Comparison of ENCODE assay signal across 9 cellular contexts in the genomic region with DNA sequence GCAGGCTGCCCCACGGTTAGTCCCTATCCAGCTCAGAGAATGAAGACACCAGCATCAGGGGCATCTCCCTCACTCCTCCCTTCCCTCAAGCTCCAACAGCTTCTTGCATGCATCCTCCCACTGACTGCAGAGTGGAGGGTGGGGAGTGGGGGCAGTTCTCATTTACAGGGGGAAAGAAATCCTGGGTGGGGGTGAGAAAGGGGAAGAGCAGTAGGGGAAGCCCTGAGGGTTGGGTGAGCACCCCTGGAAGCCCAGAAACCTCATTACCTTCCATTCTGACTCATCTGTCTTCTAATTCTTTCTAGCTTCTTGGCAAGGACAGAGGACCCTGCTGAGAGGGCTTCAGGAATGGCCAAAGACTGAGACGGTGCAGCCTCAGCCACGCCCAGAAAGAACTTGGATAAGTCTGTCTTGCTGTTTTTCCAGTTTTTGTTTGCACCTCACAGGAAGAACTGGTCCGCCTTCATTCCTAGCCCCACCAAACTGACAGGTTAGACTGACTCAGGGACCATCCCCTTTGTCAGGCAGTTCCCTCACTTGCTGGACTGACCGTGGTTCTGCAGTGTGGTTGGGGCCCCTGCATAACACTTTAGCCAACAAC. TPM values are rescaled to one million over a fixed set of nuclear protein-coding genes. Genes with fewer than 3 reads are reported as not detected.
A peak's percentile ranks its signal among the peaks of the same experiment; 100 is the strongest.
DNase-seq lines count a peak whose midpoint lies in the region; ATAC-seq and TF ChIP-seq lines count a peak whose summit lies in the region.
"Had no signal": no experiment of that assay in that cellular context is flagged by ENCODE, and none has a peak within 500 bp of the region (broad histone marks: within the 10 kb centered on the region; RNA-seq: fewer than 3 reads in every experiment).

No MANE protein-coding gene starts in this region.

- TF ChIP-seq CTCF in HEK293 (tag by site-specific recombination; IDR thresholded peaks at IDR 0.05) (no peak), nephron progenitor cell (IDR thresholded peaks at IDR 0.05) (no peak)

- H3K9me3 ChIP-seq in HEK293 (ENCODE audit: control insufficient read depth, insufficient read depth, low read depth, low read length): no peaks in the 10 kb centered on the region
- H3K9me3 ChIP-seq: Peyer's patch had no signal

- no peak overlapping the region for H3K4me3 Mint-ChIP-seq in nephron progenitor cell

- H3K36me3 ChIP-seq in HEK293 (ENCODE audit: control insufficient read depth in 2 of 2, insufficient read depth in 1 of 2, low read length in 2 of 2): no peaks in the 10 kb centered on the region
- H3K36me3 ChIP-seq: Peyer's patch had no signal

- H3K9me3 Mint-ChIP-seq in nephron progenitor cell: no peaks in the 10 kb centered on the region

- DNase-seq in SIG-M5 (lab: John Stamatoyannopoulos, UW) (peak; percentile 18), nephron progenitor cell (no peak), C1 segment of cervical spinal cord (lab: John Stamatoyannopoulos, UW) (no peak), H4 (ENCODE audit: low spot score) (no peak), activated gamma-delta T cell (lab: John Stamatoyannopoulos, UW) (no peak)
- no peak for DNase-seq in activated CD4-positive, alpha-beta T cell treated with anti-CD3 and anti-CD28 coated beads for 4 hours

- H3K36me3 Mint-ChIP-seq in nephron progenitor cell (ENCODE audit: low read depth): no peaks in the 10 kb centered on the region

- CTCF ChIA-PET in HEK293 (lab: Yijun Ruan, JAX): interaction anchor here (0.5 to 9.8 kb wide), 10 partner anchors 14 to 515 kb away, joined by 3 to 208 read pairs (median 4); no protein-coding TSS in a partner anchor

- H3K27ac Mint-ChIP-seq in nephron progenitor cell: peak overlapping the region; percentile 22

- H3K27me3 Mint-ChIP-seq in nephron progenitor cell (ENCODE audit: low read depth, poor library complexity): peaks cover 20% of the 10 kb centered on the region

- H3K27ac ChIP-seq in HEK293 (ENCODE audit: extremely low read depth, low read depth, low read length): no peak overlapping the region
- H3K27ac ChIP-seq: Peyer's patch had no signal

- peaks cover 2% of the 10 kb centered on the region; the same call in 1 of the 2 replicates for H3K4me1 ChIP-seq in HEK293 (ENCODE audit: control insufficient read depth, insufficient read depth, low read length)

- no peak overlapping the region for H3K4me3 ChIP-seq in HEK293 (ENCODE audit: low read depth, low read length)
- H3K4me3 ChIP-seq: Peyer's patch had no signal

- peak; percentile 67 for ATAC-seq in GM18502 (IDR thresholded peaks at IDR 0.05; ENCODE audit: poor library complexity, unreplicated experiment)

- H3K4me1 Mint-ChIP-seq in nephron progenitor cell: peaks cover 23% of the 10 kb centered on the region

- POLR2A ChIA-PET in HEK293 (lab: Yijun Ruan, JAX): interaction anchor here (0.9 to 1.3 kb wide), 2 partner anchors 53 to 358 kb away, joined by 3 to 12 read pairs; a partner anchor contains a TSS

TF ChIP-seq in HEK293, 187 proteins besides CTCF, POLR2A, EP300 and RAD21 (continues in another document):
- TF ChIP-seq OSR2 (tag by site-specific recombination; IDR thresholded peaks at IDR 0.05): 0 out of 2 replicates have a peak, but pooled peaks have one; percentile 21
- TF ChIP-seq MZF1 (tag by site-specific recombination; IDR thresholded peaks at IDR 0.05; ENCODE audit: borderline replicate concordance): no peak
- no peak for TF ChIP-seq ZXDB (tag by site-specific recombination; IDR thresholded peaks at IDR 0.05)
- TF ChIP-seq, protein P1, sequence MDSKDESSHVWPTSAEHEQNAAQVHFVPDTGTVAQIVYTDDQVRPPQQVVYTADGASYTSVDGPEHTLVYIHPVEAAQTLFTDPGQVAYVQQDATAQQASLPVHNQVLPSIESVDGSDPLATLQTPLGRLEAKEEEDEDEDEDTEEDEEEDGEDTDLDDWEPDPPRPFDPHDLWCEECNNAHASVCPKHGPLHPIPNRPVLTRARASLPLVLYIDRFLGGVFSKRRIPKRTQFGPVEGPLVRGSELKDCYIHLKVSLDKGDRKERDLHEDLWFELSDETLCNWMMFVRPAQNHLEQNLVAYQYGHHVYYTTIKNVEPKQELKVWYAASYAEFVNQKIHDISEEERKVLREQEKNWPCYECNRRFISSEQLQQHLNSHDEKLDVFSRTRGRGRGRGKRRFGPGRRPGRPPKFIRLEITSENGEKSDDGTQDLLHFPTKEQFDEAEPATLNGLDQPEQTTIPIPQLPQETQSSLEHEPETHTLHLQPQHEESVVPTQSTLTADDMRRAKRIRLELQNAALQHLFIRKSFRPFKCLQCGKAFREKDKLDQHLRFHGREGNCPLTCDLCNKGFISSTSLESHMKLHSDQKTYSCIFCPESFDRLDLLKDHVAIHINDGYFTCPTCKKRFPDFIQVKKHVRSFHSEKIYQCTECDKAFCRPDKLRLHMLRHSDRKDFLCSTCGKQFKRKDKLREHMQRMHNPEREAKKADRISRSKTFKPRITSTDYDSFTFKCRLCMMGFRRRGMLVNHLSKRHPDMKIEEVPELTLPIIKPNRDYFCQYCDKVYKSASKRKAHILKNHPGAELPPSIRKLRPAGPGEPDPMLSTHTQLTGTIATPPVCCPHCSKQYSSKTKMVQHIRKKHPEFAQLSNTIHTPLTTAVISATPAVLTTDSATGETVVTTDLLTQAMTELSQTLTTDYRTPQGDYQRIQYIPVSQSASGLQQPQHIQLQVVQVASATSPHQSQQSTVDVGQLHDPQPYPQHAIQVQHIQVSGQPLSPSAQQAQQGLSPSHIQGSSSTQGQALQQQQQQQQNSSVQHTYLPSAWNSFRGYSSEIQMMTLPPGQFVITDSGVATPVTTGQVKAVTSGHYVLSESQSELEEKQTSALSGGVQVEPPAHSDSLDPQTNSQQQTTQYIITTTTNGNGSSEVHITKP (tag by site-specific recombination; IDR thresholded peaks at IDR 0.05): peak; percentile 65
- TF ChIP-seq ZIC2 (tag by site-specific recombination; IDR thresholded peaks at IDR 0.05): peak; percentile 46; the same call in 1 of the 2 replicates
- TF ChIP-seq, protein P2, sequence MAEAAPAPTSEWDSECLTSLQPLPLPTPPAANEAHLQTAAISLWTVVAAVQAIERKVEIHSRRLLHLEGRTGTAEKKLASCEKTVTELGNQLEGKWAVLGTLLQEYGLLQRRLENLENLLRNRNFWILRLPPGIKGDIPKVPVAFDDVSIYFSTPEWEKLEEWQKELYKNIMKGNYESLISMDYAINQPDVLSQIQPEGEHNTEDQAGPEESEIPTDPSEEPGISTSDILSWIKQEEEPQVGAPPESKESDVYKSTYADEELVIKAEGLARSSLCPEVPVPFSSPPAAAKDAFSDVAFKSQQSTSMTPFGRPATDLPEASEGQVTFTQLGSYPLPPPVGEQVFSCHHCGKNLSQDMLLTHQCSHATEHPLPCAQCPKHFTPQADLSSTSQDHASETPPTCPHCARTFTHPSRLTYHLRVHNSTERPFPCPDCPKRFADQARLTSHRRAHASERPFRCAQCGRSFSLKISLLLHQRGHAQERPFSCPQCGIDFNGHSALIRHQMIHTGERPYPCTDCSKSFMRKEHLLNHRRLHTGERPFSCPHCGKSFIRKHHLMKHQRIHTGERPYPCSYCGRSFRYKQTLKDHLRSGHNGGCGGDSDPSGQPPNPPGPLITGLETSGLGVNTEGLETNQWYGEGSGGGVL (tag by site-specific recombination; IDR thresholded peaks at IDR 0.05): peak; percentile 91
- no peak for TF ChIP-seq ZNF664 (tag by site-specific recombination; IDR thresholded peaks at IDR 0.05)
- TF ChIP-seq ZFHX2 (tag by site-specific recombination; conservative IDR thresholded peaks at IDR 0.05): peak; percentile 35
- 0 out of 2 replicates have a peak, but pooled peaks have one; percentile 15 for TF ChIP-seq EGR2 (tag by site-specific recombination; IDR thresholded peaks at IDR 0.05; ENCODE audit: low read depth)
- no peak for TF ChIP-seq ZNF114 (tag by site-specific recombination; IDR thresholded peaks at IDR 0.05)
- TF ChIP-seq, protein P3, sequence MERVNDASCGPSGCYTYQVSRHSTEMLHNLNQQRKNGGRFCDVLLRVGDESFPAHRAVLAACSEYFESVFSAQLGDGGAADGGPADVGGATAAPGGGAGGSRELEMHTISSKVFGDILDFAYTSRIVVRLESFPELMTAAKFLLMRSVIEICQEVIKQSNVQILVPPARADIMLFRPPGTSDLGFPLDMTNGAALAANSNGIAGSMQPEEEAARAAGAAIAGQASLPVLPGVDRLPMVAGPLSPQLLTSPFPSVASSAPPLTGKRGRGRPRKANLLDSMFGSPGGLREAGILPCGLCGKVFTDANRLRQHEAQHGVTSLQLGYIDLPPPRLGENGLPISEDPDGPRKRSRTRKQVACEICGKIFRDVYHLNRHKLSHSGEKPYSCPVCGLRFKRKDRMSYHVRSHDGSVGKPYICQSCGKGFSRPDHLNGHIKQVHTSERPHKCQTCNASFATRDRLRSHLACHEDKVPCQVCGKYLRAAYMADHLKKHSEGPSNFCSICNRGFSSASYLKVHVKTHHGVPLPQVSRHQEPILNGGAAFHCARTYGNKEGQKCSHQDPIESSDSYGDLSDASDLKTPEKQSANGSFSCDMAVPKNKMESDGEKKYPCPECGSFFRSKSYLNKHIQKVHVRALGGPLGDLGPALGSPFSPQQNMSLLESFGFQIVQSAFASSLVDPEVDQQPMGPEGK (tag by site-specific recombination; IDR thresholded peaks at IDR 0.05): 0 out of 2 replicates have a peak, but pooled peaks have one; percentile 38
- TF ChIP-seq ZNF335 (tag by site-specific recombination; conservative IDR thresholded peaks at IDR 0.05): peak; percentile 73
- no peak for TF ChIP-seq ZNF791 (tag by site-specific recombination; IDR thresholded peaks at IDR 0.05)
- TF ChIP-seq, protein P4, sequence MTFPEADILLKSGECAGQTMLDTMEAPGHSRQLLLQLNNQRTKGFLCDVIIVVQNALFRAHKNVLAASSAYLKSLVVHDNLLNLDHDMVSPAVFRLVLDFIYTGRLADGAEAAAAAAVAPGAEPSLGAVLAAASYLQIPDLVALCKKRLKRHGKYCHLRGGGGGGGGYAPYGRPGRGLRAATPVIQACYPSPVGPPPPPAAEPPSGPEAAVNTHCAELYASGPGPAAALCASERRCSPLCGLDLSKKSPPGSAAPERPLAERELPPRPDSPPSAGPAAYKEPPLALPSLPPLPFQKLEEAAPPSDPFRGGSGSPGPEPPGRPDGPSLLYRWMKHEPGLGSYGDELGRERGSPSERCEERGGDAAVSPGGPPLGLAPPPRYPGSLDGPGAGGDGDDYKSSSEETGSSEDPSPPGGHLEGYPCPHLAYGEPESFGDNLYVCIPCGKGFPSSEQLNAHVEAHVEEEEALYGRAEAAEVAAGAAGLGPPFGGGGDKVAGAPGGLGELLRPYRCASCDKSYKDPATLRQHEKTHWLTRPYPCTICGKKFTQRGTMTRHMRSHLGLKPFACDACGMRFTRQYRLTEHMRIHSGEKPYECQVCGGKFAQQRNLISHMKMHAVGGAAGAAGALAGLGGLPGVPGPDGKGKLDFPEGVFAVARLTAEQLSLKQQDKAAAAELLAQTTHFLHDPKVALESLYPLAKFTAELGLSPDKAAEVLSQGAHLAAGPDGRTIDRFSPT (tag by site-specific recombination; IDR thresholded peaks at IDR 0.05): no peak
- no peak for TF ChIP-seq ZNF223 (tag by site-specific recombination; IDR thresholded peaks at IDR 0.05)
- TF ChIP-seq ZFP3 (tag by site-specific recombination; IDR thresholded peaks at IDR 0.05; ENCODE audit: low read depth): no peak

RNA-seq across cellular contexts. Expression of a gene that starts 52.5 kb away (rescaled TPM):
- total RNA-seq in H4 (2014; rRNA removed; shearing (Covaris generic)): 31.3 and 47.7 TPM in 2 replicates
